Comparison of ENCODE assay signal across 12 cellular contexts in the genomic region with DNA sequence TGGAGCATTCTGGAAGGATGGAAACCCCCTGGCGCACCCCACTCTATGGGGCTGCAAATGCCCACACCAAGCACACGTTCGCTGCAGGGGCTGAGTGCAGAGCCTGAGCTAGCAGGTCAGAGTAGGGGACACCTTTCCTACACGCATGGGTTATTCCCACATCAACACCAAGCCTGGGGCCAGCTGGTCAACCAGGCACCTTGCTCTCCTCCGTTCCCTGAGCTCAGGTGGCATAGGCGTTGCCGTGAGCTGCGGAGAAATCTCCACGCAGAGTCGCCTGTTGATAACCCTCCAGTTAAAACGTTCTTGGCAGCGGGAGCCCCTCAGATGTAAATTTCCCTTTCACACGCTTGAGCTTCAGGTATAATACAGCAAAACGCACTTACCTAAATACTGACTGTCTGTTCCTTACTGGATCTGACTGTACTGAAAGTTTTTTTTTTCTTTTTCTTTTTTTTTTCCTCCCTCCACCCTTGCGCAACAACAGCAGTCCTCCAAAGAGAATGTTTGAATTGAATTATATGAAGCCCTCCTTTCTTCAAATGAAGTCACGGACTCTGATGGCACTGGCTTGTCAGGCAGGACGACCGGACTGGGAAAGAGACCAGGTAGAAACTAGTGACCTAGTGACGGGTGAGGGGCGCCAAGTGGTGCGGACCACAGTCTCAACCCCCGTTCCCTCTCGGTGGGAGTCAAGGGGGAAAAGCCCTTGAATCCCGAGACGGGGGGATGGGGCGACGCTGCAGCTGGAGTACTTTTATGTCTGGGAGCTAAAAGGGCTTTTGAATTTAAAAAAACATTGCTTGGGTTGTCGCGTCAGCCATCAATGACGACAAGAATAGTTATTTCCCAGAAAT. TPM values are rescaled to one million over a fixed set of nuclear protein-coding genes. Genes with fewer than 3 reads are reported as not detected.
DNase-seq lines count a peak whose midpoint lies in the region; ATAC-seq and TF ChIP-seq lines count a peak whose summit lies in the region.
"Had no signal": no experiment of that assay in that cellular context is flagged by ENCODE, and none has a peak within 500 bp of the region (broad histone marks: within the 10 kb centered on the region; RNA-seq: fewer than 3 reads in every experiment).

No MANE protein-coding gene starts in this region.

- H3K36me3 ChIP-seq in MG63 (no peaks in the 10 kb centered on the region), stomach smooth muscle (ENCODE audit: control insufficient read depth in 2 of 2, insufficient read depth in 2 of 2, low read length in 2 of 2) (no peaks in the 10 kb centered on the region)

- no peak for TF ChIP-seq CTCF in dorsolateral prefrontal cortex (IDR thresholded peaks at IDR 0.05 in 54 of 56, conservative IDR thresholded peaks at IDR 0.05 in 2 of 56; ENCODE audit: low read depth in 1 of 56, partially characterized antibody in 56 of 56)

- H3K4me3 ChIP-seq in MG63 (peak overlapping the region; percentile 37), dorsolateral prefrontal cortex (peak overlapping the region; percentile 28 to 77 (median 61)), stomach smooth muscle (ENCODE audit: low read length in 2 of 2) (peak overlapping the region; percentile 41 to 64)

- no peak overlapping the region for H3K27ac Mint-ChIP-seq in activated T-helper 17 cell treated with anti-CD3 and anti-CD28 coated beads, Interleukin-2, amount 50 U/mL, for 72 hours
- H3K27ac Mint-ChIP-seq: activated naive CD4-positive, alpha-beta T cell treated with anti-CD3 and anti-CD28 coated beads for 36 hours; naive thymus-derived CD8-positive, alpha-beta T cell had no signal

- no peaks in the 10 kb centered on the region for H3K36me3 Mint-ChIP-seq in activated T-helper 17 cell treated with anti-CD3 and anti-CD28 coated beads, Interleukin-2, amount 50 U/mL, for 72 hours (ENCODE audit: low read depth)

- H3K4me3 Mint-ChIP-seq in activated T-helper 17 cell treated with anti-CD3 and anti-CD28 coated beads, Interleukin-2, amount 50 U/mL, for 72 hours: no peak overlapping the region
- H3K4me3 Mint-ChIP-seq: activated naive CD4-positive, alpha-beta T cell treated with anti-CD3 and anti-CD28 coated beads for 36 hours; naive thymus-derived CD8-positive, alpha-beta T cell had no signal

- peaks cover 3% of the 10 kb centered on the region for H3K9me3 Mint-ChIP-seq in activated T-helper 17 cell treated with anti-CD3 and anti-CD28 coated beads, Interleukin-2, amount 50 U/mL, for 72 hours
- H3K9me3 Mint-ChIP-seq: activated naive CD4-positive, alpha-beta T cell treated with anti-CD3 and anti-CD28 coated beads for 36 hours had no signal

- no peak overlapping the region for H3K9ac ChIP-seq in stomach smooth muscle (ENCODE audit: low read length in 2 of 2)

- H3K27me3 ChIP-seq in MG63 (no peaks in the 10 kb centered on the region; the same call in 1 of the 2 replicates), dorsolateral prefrontal cortex (peaks cover 0 to 44% (median 5%) of the 10 kb centered on the region in 45 donors), stomach smooth muscle (ENCODE audit: control insufficient read depth in 1 of 2, insufficient read depth in 2 of 2, low read length in 2 of 2) (peaks cover 7 to 26% of the 10 kb centered on the region in 2 donors)

- ATAC-seq in HG02759 (IDR thresholded peaks at IDR 0.05; ENCODE audit: unreplicated experiment): no peak
- ATAC-seq in activated T-helper 17 cell treated with anti-CD3 and anti-CD28 coated beads, Interleukin-2, amount 50 U/mL, for 72 hours (replicated peaks): no peak
- ATAC-seq in HG03469 (IDR thresholded peaks at IDR 0.05; ENCODE audit: unreplicated experiment): no peak
- ATAC-seq: naive thymus-derived CD8-positive, alpha-beta T cell had no signal

- H3K27ac ChIP-seq in dorsolateral prefrontal cortex (peak overlapping the region in 57 of 59 donors; percentile 1 to 95 (median 78)), stomach smooth muscle (ENCODE audit: low read length) (no peak overlapping the region)

- H3K4me1 ChIP-seq in stomach smooth muscle (ENCODE audit: control insufficient read depth, insufficient read depth, low read length): no peaks in the 10 kb centered on the region

- DNase-seq in MG63 (no peak), dorsolateral prefrontal cortex (peak in 2 of 10 donors; percentile 42 to 73), left kidney (ENCODE audit: low read depth, low spot score) (peak; percentile 66)
- DNase-seq in stimulated activated CD4-positive, alpha-beta T cell treated with anti-CD3 and anti-CD28 coated beads, Interleukin-1b, Interleukin-23, amount 100 ng/mL, for 48 hours: no peak
- DNase-seq: activated naive CD4-positive, alpha-beta T cell treated with anti-CD3 and anti-CD28 coated beads for 36 hours; naive thymus-derived CD8-positive, alpha-beta T cell; NCI-H2029; RPMI8226 had no signal

- peaks cover 12% of the 10 kb centered on the region for H3K27me3 Mint-ChIP-seq in activated T-helper 17 cell treated with anti-CD3 and anti-CD28 coated beads, Interleukin-2, amount 50 U/mL, for 72 hours

- intact Hi-C loops in dorsolateral prefrontal cortex (cut with DNase I): no loop called here

- no peaks in the 10 kb centered on the region for H3K4me1 Mint-ChIP-seq in activated T-helper 17 cell treated with anti-CD3 and anti-CD28 coated beads, Interleukin-2, amount 50 U/mL, for 72 hours

- H3K9me3 ChIP-seq in MG63 (no peaks in the 10 kb centered on the region), stomach smooth muscle (ENCODE audit: control insufficient read depth in 2 of 2, low read length in 2 of 2) (no peaks in the 10 kb centered on the region)

RNA-seq across cellular contexts. Expression of a gene that starts 2.0 kb away (rescaled TPM):
- total RNA-seq in MG63 (2014; rRNA removed; shearing (Covaris generic); ENCODE audit: low replicate concordance): not detected in 2 replicates
- total RNA-seq in dorsolateral prefrontal cortex: 10 to 100 TPM; 17.6 to 54.6 (median 36.1) TPM
- not detected for total RNA-seq in activated T-helper 17 cell treated with anti-CD3 and anti-CD28 coated beads, Interleukin-2, amount 50 U/mL, for 72 hours
- total RNA-seq: activated naive CD4-positive, alpha-beta T cell treated with anti-CD3 and anti-CD28 coated beads for 36 hours; naive thymus-derived CD8-positive, alpha-beta T cell had no signal

Comparison
In these comparisons a context has a peak if more than half of its experiments do, and no peak if none do; other contexts are left out.
1. RNA of a gene that starts 2.0 kb away (total RNA-seq): 17.6 to 54.6 TPM in dorsolateral prefrontal cortex; not detected in MG63 and not detected in activated T-helper 17 cell treated with anti-CD3 and anti-CD28 coated beads, Interleukin-2, amount 50 U/mL, for 72 hours; every median in the first group is over 10 times any median in the second.
2. Peak in every context shown above with its lines, with median percentiles within 50 percentile points of each other: H3K4me3 ChIP-seq.